ENCODE assay signal across 12 cellular contexts in genomic region chr2:127650041-127650784, GRCh38. TPM values are rescaled to one million over a fixed set of nuclear protein-coding genes. Genes with fewer than 3 reads are reported as not detected.
DNase-seq lines count a peak whose midpoint lies in the region; ATAC-seq and TF ChIP-seq lines count a peak whose summit lies in the region.
"Had no signal": no experiment of that assay in that cellular context is flagged by ENCODE, and none has a peak within 500 bp of the region (broad histone marks: within the 10 kb centered on the region; RNA-seq: fewer than 3 reads in every experiment).

No MANE protein-coding gene starts in this region.

- H3K27me3 ChIP-seq in heart right ventricle (no peaks in the 10 kb centered on the region), spleen (replicated peaks in 1 of 7) (no peaks in the 10 kb centered on the region)

- no peak overlapping the region for H2AFZ ChIP-seq in OCI-LY7 (ENCODE audit: low read length)

- H3K4me2 ChIP-seq in OCI-LY7 (ENCODE audit: low read length) = no peak overlapping the region

- H3K9me2 ChIP-seq in OCI-LY7 (ENCODE audit: insufficient read depth, low read length) = no peaks in the 10 kb centered on the region

- H3K79me2 ChIP-seq in OCI-LY7 (ENCODE audit: insufficient read depth, low read depth, low read length) = no peaks in the 10 kb centered on the region

- WGBS in heart right ventricle, 2 donors = 63 to 72% methylated on average over 17 of the region's 17 CpGs
- WGBS in spleen, 5 donors = 77 to 81% (median 78%) methylated on average over 17 of the region's 17 CpGs

- POLR2A ChIA-PET in OCI-LY7 (lab: Charles Lee) = interaction anchor here (1.8 kb wide), 1 partner anchor 59 kb away, joined by 5 read pairs; no protein-coding TSS in a partner anchor

- H3K36me3 ChIP-seq in OCI-LY7 (ENCODE audit: insufficient read depth, low read length) (no peaks in the 10 kb centered on the region), heart right ventricle (peaks cover 0 to 47% (median 3%) of the 10 kb centered on the region in 9 donors), spleen (peaks cover 0 to 46% (median 0%) of the 10 kb centered on the region in 6 donors)

- H3K27ac ChIP-seq in OCI-LY7 (ENCODE audit: low read depth, low read length, poor library complexity, severe bottlenecking) = no peak overlapping the region
- H3K27ac ChIP-seq in heart right ventricle = peak overlapping the region; percentile 31 to 95 (median 83)
- peak overlapping the region in 6 of 8 donors; percentile 36 to 87 (median 67) for H3K27ac ChIP-seq in spleen

- ATAC-seq in GM18867 (IDR thresholded peaks at IDR 0.05; ENCODE audit: unreplicated experiment) = peak; percentile 11
- peak in 1 of 8 donors; percentile 2 for ATAC-seq in heart right ventricle

- TF ChIP-seq POLR2A in spleen (IDR thresholded peaks at IDR 0.05) = no peak

- no peaks in the 10 kb centered on the region for H4K20me1 ChIP-seq in OCI-LY7 (ENCODE audit: insufficient read depth, low read length)

- DNase-seq in OCI-LY7 (ENCODE audit: low spot score) = no peak
- DNase-seq in heart right ventricle = peak in 1 of 2 donors; percentile 24
- peak; percentile 81 for DNase-seq in spleen
- no peak for DNase-seq in activated effector memory CD4-positive, alpha-beta T cell treated with Interleukin-2 at 50 U/mL for 16 hours
- DNase-seq in NK-92 treated with Interleukin-12 subunit alpha and Interleukin-12 subunit beta, amount 100 ng/mL, for 24 hours (lab: John Stamatoyannopoulos, UW) = no peak
- DNase-seq in NK-92 (lab: John Stamatoyannopoulos, UW; ENCODE audit: unreplicated experiment) = no peak
- no peak for DNase-seq in NCI-H187 treated with DMSO at 0.1 percent for 48 hours (lab: John Stamatoyannopoulos, UW)
- DNase-seq: DMS79 had no signal

- CTCF ChIA-PET in OCI-LY7 (lab: Charles Lee; ENCODE audit: unreplicated experiment) = interaction anchor here (1.0 to 4.2 kb wide), 2 partner anchors 59 to 74 kb away, joined by 3 to 21 read pairs; no protein-coding TSS in a partner anchor

- BruUV-seq in OCI-LY7 (replicated peaks; lab: Mats Ljungman, UMichigan) = no TSS peak

- no peaks in the 10 kb centered on the region for H3K9me3 ChIP-seq in OCI-LY7 (ENCODE audit: low read length)
- H3K9me3 ChIP-seq in heart right ventricle = no peaks in the 10 kb centered on the region
- no peaks in the 10 kb centered on the region for H3K9me3 ChIP-seq in spleen

- H3K4me1 ChIP-seq in OCI-LY7 (ENCODE audit: insufficient read depth, low read length, poor library complexity, severe bottlenecking) (no peaks in the 10 kb centered on the region), heart right ventricle (peaks cover 70 to 99% (median 92%) of the 10 kb centered on the region in 9 donors), spleen (peaks cover 26 to 93% (median 70%) of the 10 kb centered on the region in 6 donors)

- no peak overlapping the region for H3K4me3 ChIP-seq in OCI-LY7 (ENCODE audit: low read depth, low read length, poor library complexity, severe bottlenecking)
- H3K4me3 ChIP-seq in heart right ventricle = peak overlapping the region in 1 of 10 donors; percentile 1
- no peak overlapping the region for H3K4me3 ChIP-seq in spleen

- TF ChIP-seq CTCF in OCI-LY7 (conservative IDR thresholded peaks at IDR 0.05; ENCODE audit: low read length) (peak; percentile 63; the same call in 1 of the 2 replicates), heart right ventricle (IDR thresholded peaks at IDR 0.05) (peak in 4 of 9 donors; percentile 10 to 43 (median 26)), spleen (IDR thresholded peaks at IDR 0.05 in 8 of 11, conservative IDR thresholded peaks at IDR 0.05 in 3 of 11) (peak in 5 of 11 experiments; percentile 1 to 65 (median 63))

- intact Hi-C loops in OCI-LY7 (cut with micrococcal nuclease; ENCODE audit: unreplicated experiment) (loop anchor here (1.0 kb wide), 1 partner anchor 59 kb away; no protein-coding TSS in a partner anchor), heart right ventricle (cut with DNase I) (no loop called here), spleen (cut with DNase I; ENCODE audit: low total_unique reads) (no loop called here)

RNA-seq across cellular contexts. Expression of gene GPR17, which starts 4.3 kb away (rescaled TPM):
- 0.22 TPM in 1 of 2 replicates, not detected in the other for total RNA-seq in OCI-LY7 (2014; rRNA removed; shearing (Covaris generic))
- total RNA-seq in OCI-LY7 (2022) (not detected in 2 replicates), heart right ventricle (under 1 TPM in 6 of 10 donors, not detected in 4; 0.22 to 0.59 (median 0.46) TPM), spleen (under 1 TPM in 3 of 7 donors, not detected in 4; 0.22 to 0.79 (median 0.23) TPM)
- polyA plus RNA-seq in heart right ventricle (10 to 100 TPM in 1 of 2 donors, under 1 TPM in 1; 0.28 to 16.5 TPM), spleen (1 to 10 TPM in 1 of 3 donors, under 1 TPM in 2; 0.09 to 1.9 (median 0.26) TPM)
- total RNA-seq: activated naive CD4-positive, alpha-beta T cell treated with anti-CD3 and anti-CD28 coated beads, Interleukin-2, amount 50 U/mL, for 72 hours; endothelial cell of umbilical vein; LHCN-M2 had no signal

RNA-seq across cellular contexts. Expression of gene LIMS2, which starts 25.1 kb away (rescaled TPM):
- total RNA-seq in OCI-LY7 (2014; rRNA removed; shearing (Covaris generic)) = 0.44 and 1.6 TPM in 2 replicates
- total RNA-seq in OCI-LY7 (2022) (24.4 and 24.9 TPM in 2 replicates), heart right ventricle (100 to 1,000 TPM; 150 to 285 (median 160) TPM), spleen (100 to 1,000 TPM in 3 of 7 donors, 10 to 100 TPM in 4; 62.5 to 190 (median 76.3) TPM)
- polyA plus RNA-seq in heart right ventricle (100 to 1,000 TPM; 148 to 687 TPM), spleen (100 to 1,000 TPM in 2 of 3 donors, 10 to 100 TPM in 1; 76.1 to 437 (median 328) TPM)

RNA-seq across cellular contexts. Expression of gene SFT2D3, which starts 51.1 kb away (rescaled TPM):
- 11.0 and 14.3 TPM in 2 replicates for total RNA-seq in OCI-LY7 (2014; rRNA removed; shearing (Covaris generic))
- total RNA-seq in OCI-LY7 (2022) (7.6 and 9.4 TPM in 2 replicates), heart right ventricle (1 to 10 TPM; 2.2 to 4.0 (median 3.4) TPM), spleen (10 to 100 TPM in 3 of 7 donors, 1 to 10 TPM in 4; 3.7 to 13.2 (median 9.6) TPM)
- polyA plus RNA-seq in heart right ventricle (1 to 10 TPM; 2.8 to 5.6 TPM), spleen (1 to 10 TPM; 8.3 to 9.0 (median 8.8) TPM)
